1 cellular context compared by ENCODE assay signal in the genomic region with DNA sequence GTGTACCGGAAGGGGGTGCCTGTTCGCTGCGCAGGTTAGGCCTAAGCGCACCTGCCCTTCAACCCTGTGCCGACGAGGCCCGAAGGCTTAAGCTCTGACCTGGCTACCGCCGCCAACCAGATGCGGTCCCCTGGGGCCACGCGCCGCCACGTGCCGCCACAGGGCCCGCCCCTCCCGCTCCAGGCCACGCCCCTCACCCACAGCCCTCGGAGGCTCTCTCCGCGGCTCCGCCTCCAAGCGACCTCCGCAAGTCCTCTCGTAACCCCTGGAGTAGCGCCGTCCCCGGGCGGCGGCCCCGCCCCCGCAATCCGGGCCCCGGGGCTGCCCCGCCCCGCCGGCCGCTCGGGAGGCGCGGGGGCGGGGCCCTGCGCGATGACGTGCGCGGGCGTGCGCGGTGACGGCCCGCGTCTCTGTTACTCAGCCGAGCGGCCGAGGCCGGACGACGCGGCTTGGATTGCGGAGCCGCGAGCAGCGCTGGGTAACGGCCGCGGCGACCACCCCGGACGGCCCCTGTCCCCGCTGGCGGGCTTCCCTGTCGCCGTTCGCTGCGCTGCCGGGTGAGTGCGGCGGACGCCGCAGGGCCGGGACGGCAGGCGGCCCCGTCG.
TF ChIP-seq lines count a peak whose summit lies in the region.

MAPK8 (plus strand) TSS at position 413 of the 605 bp plus-strand sequence. CDS start 94,984 bp downstream, outside the sequence.

TF ChIP-seq in K562, 482 proteins besides CTCF, POLR2A, EP300 and RAD21 (continued from another document and continues in another):
- TF ChIP-seq VEZF1 (CRISPR knock-in tag; IDR thresholded peaks at IDR 0.05) (peak; percentile 93), SMAD3 (CRISPR knock-in tag; conservative IDR thresholded peaks at IDR 0.05) (0 out of 2 replicates have a peak, but pooled peaks have one; percentile 55), POLR2AphosphoS2 (IDR thresholded peaks at IDR 0.05; ENCODE audit: low read length) (no peak), NCOA1 (IDR thresholded peaks at IDR 0.05; ENCODE audit: low read depth) (no peak), ETS2 (tag; IDR thresholded peaks at IDR 0.05; ENCODE audit: borderline replicate concordance, poor library complexity, severe bottlenecking) (no peak), PHF21A (IDR thresholded peaks at IDR 0.05; ENCODE audit: borderline replicate concordance, low read depth) (no peak), ELF4 (CRISPR knock-in tag; IDR thresholded peaks at IDR 0.05) (no peak), RBM17 (IDR thresholded peaks at IDR 0.05; ENCODE audit: borderline replicate concordance, low read depth, low read length) (no peak), NFATC3 (IDR thresholded peaks at IDR 0.05) (no peak), PYGO2 (tag; IDR thresholded peaks at IDR 0.05) (no peak), CXXC5 (CRISPR knock-in tag; IDR thresholded peaks at IDR 0.05) (peak; percentile 98), ZBTB9 (CRISPR knock-in tag; IDR thresholded peaks at IDR 0.05) (0 out of 2 replicates have a peak, but pooled peaks have one; percentile 18), SRF (CRISPR knock-in tag; IDR thresholded peaks at IDR 0.05) (0 out of 4 replicates have a peak, but pooled peaks of 1 of the 2 experiments have one; percentile 35), PBX2 (CRISPR knock-in tag; IDR thresholded peaks at IDR 0.05; ENCODE audit: low read depth) (no peak), PBX2 (tag; conservative IDR thresholded peaks at IDR 0.05; ENCODE audit: low read depth) (no peak), ZFX (CRISPR knock-in tag; IDR thresholded peaks at IDR 0.05) (peak; percentile 95), KLF16 (IDR thresholded peaks at IDR 0.05) (no peak), ZNF445 (CRISPR knock-in tag; IDR thresholded peaks at IDR 0.05; ENCODE audit: low read depth) (no peak), TBL1XR1 (IDR thresholded peaks at IDR 0.05; ENCODE audit: low read length in 2 of 2) (0 out of 4 replicates have a peak, but pooled peaks of 1 of the 2 experiments have one; percentile 25), CHD2 (IDR thresholded peaks at IDR 0.05; ENCODE audit: low read depth, low read length) (0 out of 2 replicates have a peak, but pooled peaks have one; percentile 29), POLR3G (IDR thresholded peaks at IDR 0.05; ENCODE audit: extremely low read depth, insufficient read length, insufficient replicate concordance) (no peak), THRB (CRISPR knock-in tag; conservative IDR thresholded peaks at IDR 0.05) (no peak), ZNF224 (CRISPR knock-in tag; IDR thresholded peaks at IDR 0.05) (peak; percentile 98), SIN3A (IDR thresholded peaks at IDR 0.05; ENCODE audit: borderline replicate concordance in 2 of 2, control insufficient read depth in 1 of 2, low read depth in 2 of 2, low read length in 2 of 2) (peak in 1 of 2 experiments; percentile 55; a peak in 1 of 4 replicates), FIP1L1 (IDR thresholded peaks at IDR 0.05; ENCODE audit: low read depth, low read length, poor library complexity, severe bottlenecking) (no peak), CREB1 (IDR thresholded peaks at IDR 0.05) (peak; percentile 88), CREB1 (CRISPR knock-in tag; IDR thresholded peaks at IDR 0.05) (peak; percentile 75), ZNF311 (CRISPR knock-in tag; IDR thresholded peaks at IDR 0.05) (no peak), TSC22D4 (tag; IDR thresholded peaks at IDR 0.05) (no peak), SIN3B (IDR thresholded peaks at IDR 0.05; ENCODE audit: low read depth) (peak; percentile 68), ZFP36 (IDR thresholded peaks at IDR 0.05; ENCODE audit: low read depth, low read length, partially characterized antibody) (no peak), ARID2 (IDR thresholded peaks at IDR 0.05) (no peak)
- TF ChIP-seq, protein P1, sequence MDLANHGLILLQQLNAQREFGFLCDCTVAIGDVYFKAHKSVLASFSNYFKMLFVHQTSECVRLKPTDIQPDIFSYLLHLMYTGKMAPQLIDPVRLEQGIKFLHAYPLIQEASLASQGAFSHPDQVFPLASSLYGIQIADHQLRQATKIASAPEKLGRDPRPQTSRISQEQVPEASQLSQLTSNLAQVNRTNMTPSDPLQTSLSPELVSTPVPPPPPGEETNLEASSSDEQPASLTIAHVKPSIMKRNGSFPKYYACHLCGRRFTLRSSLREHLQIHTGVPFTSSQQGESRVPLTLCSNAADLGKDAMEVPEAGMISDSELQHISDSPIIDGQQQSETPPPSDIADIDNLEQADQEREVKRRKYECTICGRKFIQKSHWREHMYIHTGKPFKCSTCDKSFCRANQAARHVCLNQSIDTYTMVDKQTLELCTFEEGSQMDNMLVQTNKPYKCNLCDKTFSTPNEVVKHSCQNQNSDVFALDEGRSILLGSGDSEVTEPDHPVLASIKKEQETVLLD (IDR thresholded peaks at IDR 0.05), result no peak
- TF ChIP-seq, protein P2, sequence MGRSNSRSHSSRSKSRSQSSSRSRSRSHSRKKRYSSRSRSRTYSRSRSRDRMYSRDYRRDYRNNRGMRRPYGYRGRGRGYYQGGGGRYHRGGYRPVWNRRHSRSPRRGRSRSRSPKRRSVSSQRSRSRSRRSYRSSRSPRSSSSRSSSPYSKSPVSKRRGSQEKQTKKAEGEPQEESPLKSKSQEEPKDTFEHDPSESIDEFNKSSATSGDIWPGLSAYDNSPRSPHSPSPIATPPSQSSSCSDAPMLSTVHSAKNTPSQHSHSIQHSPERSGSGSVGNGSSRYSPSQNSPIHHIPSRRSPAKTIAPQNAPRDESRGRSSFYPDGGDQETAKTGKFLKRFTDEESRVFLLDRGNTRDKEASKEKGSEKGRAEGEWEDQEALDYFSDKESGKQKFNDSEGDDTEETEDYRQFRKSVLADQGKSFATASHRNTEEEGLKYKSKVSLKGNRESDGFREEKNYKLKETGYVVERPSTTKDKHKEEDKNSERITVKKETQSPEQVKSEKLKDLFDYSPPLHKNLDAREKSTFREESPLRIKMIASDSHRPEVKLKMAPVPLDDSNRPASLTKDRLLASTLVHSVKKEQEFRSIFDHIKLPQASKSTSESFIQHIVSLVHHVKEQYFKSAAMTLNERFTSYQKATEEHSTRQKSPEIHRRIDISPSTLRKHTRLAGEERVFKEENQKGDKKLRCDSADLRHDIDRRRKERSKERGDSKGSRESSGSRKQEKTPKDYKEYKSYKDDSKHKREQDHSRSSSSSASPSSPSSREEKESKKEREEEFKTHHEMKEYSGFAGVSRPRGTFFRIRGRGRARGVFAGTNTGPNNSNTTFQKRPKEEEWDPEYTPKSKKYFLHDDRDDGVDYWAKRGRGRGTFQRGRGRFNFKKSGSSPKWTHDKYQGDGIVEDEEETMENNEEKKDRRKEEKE (IDR thresholded peaks at IDR 0.05; ENCODE audit: borderline replicate concordance in 1 of 2, control insufficient read depth in 1 of 2, low read depth in 2 of 2, low read length in 1 of 2), result 0 out of 4 replicates have a peak, but pooled peaks of 1 of the 2 experiments have one; percentile 59
- TF ChIP-seq, protein P3, sequence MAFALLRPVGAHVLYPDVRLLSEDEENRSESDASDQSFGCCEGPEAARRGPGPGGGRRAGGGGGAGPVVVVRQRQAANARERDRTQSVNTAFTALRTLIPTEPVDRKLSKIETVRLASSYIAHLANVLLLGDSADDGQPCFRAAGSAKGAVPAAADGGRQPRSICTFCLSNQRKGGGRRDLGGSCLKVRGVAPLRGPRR (CRISPR knock-in tag; IDR thresholded peaks at IDR 0.05), result no peak
- TF ChIP-seq, protein P4, sequence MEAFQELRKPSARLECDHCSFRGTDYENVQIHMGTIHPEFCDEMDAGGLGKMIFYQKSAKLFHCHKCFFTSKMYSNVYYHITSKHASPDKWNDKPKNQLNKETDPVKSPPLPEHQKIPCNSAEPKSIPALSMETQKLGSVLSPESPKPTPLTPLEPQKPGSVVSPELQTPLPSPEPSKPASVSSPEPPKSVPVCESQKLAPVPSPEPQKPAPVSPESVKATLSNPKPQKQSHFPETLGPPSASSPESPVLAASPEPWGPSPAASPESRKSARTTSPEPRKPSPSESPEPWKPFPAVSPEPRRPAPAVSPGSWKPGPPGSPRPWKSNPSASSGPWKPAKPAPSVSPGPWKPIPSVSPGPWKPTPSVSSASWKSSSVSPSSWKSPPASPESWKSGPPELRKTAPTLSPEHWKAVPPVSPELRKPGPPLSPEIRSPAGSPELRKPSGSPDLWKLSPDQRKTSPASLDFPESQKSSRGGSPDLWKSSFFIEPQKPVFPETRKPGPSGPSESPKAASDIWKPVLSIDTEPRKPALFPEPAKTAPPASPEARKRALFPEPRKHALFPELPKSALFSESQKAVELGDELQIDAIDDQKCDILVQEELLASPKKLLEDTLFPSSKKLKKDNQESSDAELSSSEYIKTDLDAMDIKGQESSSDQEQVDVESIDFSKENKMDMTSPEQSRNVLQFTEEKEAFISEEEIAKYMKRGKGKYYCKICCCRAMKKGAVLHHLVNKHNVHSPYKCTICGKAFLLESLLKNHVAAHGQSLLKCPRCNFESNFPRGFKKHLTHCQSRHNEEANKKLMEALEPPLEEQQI (IDR thresholded peaks at IDR 0.05), result no peak
- TF ChIP-seq, protein P5, sequence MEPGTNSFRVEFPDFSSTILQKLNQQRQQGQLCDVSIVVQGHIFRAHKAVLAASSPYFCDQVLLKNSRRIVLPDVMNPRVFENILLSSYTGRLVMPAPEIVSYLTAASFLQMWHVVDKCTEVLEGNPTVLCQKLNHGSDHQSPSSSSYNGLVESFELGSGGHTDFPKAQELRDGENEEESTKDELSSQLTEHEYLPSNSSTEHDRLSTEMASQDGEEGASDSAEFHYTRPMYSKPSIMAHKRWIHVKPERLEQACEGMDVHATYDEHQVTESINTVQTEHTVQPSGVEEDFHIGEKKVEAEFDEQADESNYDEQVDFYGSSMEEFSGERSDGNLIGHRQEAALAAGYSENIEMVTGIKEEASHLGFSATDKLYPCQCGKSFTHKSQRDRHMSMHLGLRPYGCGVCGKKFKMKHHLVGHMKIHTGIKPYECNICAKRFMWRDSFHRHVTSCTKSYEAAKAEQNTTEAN (CRISPR knock-in tag; IDR thresholded peaks at IDR 0.05), result peak; percentile 95
- TF ChIP-seq, protein P6, sequence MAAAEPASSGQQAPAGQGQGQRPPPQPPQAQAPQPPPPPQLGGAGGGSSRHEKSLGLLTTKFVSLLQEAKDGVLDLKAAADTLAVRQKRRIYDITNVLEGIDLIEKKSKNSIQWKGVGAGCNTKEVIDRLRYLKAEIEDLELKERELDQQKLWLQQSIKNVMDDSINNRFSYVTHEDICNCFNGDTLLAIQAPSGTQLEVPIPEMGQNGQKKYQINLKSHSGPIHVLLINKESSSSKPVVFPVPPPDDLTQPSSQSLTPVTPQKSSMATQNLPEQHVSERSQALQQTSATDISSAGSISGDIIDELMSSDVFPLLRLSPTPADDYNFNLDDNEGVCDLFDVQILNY (CRISPR knock-in tag; IDR thresholded peaks at IDR 0.05), result peak; percentile 99
- TF ChIP-seq, protein P7, sequence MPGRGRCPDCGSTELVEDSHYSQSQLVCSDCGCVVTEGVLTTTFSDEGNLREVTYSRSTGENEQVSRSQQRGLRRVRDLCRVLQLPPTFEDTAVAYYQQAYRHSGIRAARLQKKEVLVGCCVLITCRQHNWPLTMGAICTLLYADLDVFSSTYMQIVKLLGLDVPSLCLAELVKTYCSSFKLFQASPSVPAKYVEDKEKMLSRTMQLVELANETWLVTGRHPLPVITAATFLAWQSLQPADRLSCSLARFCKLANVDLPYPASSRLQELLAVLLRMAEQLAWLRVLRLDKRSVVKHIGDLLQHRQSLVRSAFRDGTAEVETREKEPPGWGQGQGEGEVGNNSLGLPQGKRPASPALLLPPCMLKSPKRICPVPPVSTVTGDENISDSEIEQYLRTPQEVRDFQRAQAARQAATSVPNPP (IDR thresholded peaks at IDR 0.05; ENCODE audit: borderline replicate concordance, insufficient read depth, insufficient read length), result no peak
